1 cellular context compared by ENCODE assay signal in genomic region chr3:13040381-13041074, GRCh38.
TF ChIP-seq lines count a peak whose summit lies in the region.

No MANE protein-coding gene starts in this region.

TF ChIP-seq in GM12878, 131 proteins besides CTCF, POLR2A, EP300 and RAD21 (continued from another document):
- TF ChIP-seq, protein P1, sequence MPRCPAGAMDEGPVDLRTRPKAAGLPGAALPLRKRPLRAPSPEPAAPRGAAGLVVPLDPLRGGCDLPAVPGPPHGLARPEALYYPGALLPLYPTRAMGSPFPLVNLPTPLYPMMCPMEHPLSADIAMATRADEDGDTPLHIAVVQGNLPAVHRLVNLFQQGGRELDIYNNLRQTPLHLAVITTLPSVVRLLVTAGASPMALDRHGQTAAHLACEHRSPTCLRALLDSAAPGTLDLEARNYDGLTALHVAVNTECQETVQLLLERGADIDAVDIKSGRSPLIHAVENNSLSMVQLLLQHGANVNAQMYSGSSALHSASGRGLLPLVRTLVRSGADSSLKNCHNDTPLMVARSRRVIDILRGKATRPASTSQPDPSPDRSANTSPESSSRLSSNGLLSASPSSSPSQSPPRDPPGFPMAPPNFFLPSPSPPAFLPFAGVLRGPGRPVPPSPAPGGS (IDR thresholded peaks at IDR 0.05; ENCODE audit: borderline replicate concordance, insufficient read depth, low read depth, low read length, poor library complexity, severe bottlenecking): no peak
- TF ChIP-seq, protein P2, sequence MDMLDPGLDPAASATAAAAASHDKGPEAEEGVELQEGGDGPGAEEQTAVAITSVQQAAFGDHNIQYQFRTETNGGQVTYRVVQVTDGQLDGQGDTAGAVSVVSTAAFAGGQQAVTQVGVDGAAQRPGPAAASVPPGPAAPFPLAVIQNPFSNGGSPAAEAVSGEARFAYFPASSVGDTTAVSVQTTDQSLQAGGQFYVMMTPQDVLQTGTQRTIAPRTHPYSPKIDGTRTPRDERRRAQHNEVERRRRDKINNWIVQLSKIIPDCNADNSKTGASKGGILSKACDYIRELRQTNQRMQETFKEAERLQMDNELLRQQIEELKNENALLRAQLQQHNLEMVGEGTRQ (IDR thresholded peaks at IDR 0.05; ENCODE audit: borderline replicate concordance, low read depth, low read length): peak; percentile 78
- no peak for TF ChIP-seq ZNF24 (IDR thresholded peaks at IDR 0.05)
- peak; percentile 69 for TF ChIP-seq NR2F1 (conservative IDR thresholded peaks at IDR 0.05)
- peak; percentile 84; the same call in 1 of the 2 replicates for TF ChIP-seq RELB (IDR thresholded peaks at IDR 0.05; ENCODE audit: low read depth)
- TF ChIP-seq GATAD2B (conservative IDR thresholded peaks at IDR 0.05; ENCODE audit: low read depth): 0 out of 2 replicates have a peak, but pooled peaks have one; percentile 37
- TF ChIP-seq, protein P3, sequence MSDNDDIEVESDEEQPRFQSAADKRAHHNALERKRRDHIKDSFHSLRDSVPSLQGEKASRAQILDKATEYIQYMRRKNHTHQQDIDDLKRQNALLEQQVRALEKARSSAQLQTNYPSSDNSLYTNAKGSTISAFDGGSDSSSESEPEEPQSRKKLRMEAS (IDR thresholded peaks at IDR 0.05; ENCODE audit: low read depth, low read length): peak; percentile 92
- TF ChIP-seq E2F4 (IDR thresholded peaks at IDR 0.05; ENCODE audit: low read depth, low read length): no peak
